20 cellular contexts compared by ENCODE assay signal in genomic region chr15:66964111-66964738, GRCh38.
"Had no signal": no experiment of that assay in that cellular context is flagged by ENCODE, and none has a peak within 500 bp of the region (broad histone marks: within the 10 kb centered on the region; RNA-seq: fewer than 3 reads in every experiment).

No MANE protein-coding gene starts in this region.

- H3K4me3 ChIP-seq: mucosa of descending colon, sigmoid colon, skin epidermis, testis, tibial nerve had no signal

- DNase-seq: effector CD4-positive, alpha-beta T cell; endodermal cell; erythroblast; foreskin keratinocyte; kidney; left colon; mammary epithelial cell; mucosa of descending colon; naive thymus-derived CD8-positive, alpha-beta T cell; posterior cingulate gyrus; sigmoid colon; stimulated activated CD4-positive, alpha-beta T cell treated with anti-CD3 and anti-CD28 coated beads, Interleukin-2, amount 100 ng/mL, for 24 hours; stimulated activated CD4-positive, alpha-beta T cell treated with anti-CD3 and anti-CD28 coated beads, Interleukin-4, amount 100 ng/mL, for 4 hours; stimulated activated naive B cell treated with anti-CD40 and anti-IgM and Interleukin-4, amounts not matched to agents 10 μg/mL and 1 μg/mL and 100 μg/mL, for 72 hours; stimulated activated naive CD8-positive, alpha-beta T cell treated with anti-CD3 and anti-CD28 coated beads, Interleukin-15, amount 100 ng/mL, for 72 hours; testis had no signal

- H3K9me3 ChIP-seq: mucosa of descending colon, sigmoid colon, testis, tibial nerve had no signal

- H3K27me3 Mint-ChIP-seq: naive thymus-derived CD8-positive, alpha-beta T cell; stimulated activated naive B cell treated with anti-CD40 and anti-IgM and Interleukin-4, amounts not matched to agents 10 μg/mL and 1 μg/mL and 100 μg/mL, for 72 hours; stimulated activated naive CD8-positive, alpha-beta T cell treated with anti-CD3 and anti-CD28 coated beads, Interleukin-15, amount 100 ng/mL, for 72 hours had no signal

- H3K9me3 Mint-ChIP-seq: endodermal cell; naive thymus-derived CD8-positive, alpha-beta T cell; stimulated activated naive B cell treated with anti-CD40 and anti-IgM and Interleukin-4, amounts not matched to agents 10 μg/mL and 1 μg/mL and 100 μg/mL, for 72 hours; stimulated activated naive CD8-positive, alpha-beta T cell treated with anti-CD3 and anti-CD28 coated beads, Interleukin-15, amount 100 ng/mL, for 72 hours had no signal

- H3K4me1 ChIP-seq: foreskin keratinocyte, sigmoid colon, testis, tibial nerve had no signal

- ATAC-seq: foreskin keratinocyte; left colon; mucosa of descending colon; naive thymus-derived CD8-positive, alpha-beta T cell; stimulated activated naive B cell treated with anti-CD40 and anti-IgM and Interleukin-4, amounts not matched to agents 10 μg/mL and 1 μg/mL and 100 μg/mL, for 72 hours; stimulated activated naive CD8-positive, alpha-beta T cell treated with anti-CD3 and anti-CD28 coated beads, Interleukin-15, amount 100 ng/mL, for 72 hours had no signal

- FAIRE-seq: colon, endothelial cell of umbilical vein, kidney had no signal

- H3K36me3 ChIP-seq: sigmoid colon, tibial nerve had no signal

- H3K36me3 Mint-ChIP-seq: naive thymus-derived CD8-positive, alpha-beta T cell; stimulated activated naive B cell treated with anti-CD40 and anti-IgM and Interleukin-4, amounts not matched to agents 10 μg/mL and 1 μg/mL and 100 μg/mL, for 72 hours had no signal

- H3K27ac Mint-ChIP-seq: endodermal cell; stimulated activated naive B cell treated with anti-CD40 and anti-IgM and Interleukin-4, amounts not matched to agents 10 μg/mL and 1 μg/mL and 100 μg/mL, for 72 hours; stimulated activated naive CD8-positive, alpha-beta T cell treated with anti-CD3 and anti-CD28 coated beads, Interleukin-15, amount 100 ng/mL, for 72 hours had no signal

- H3K4me1 Mint-ChIP-seq: naive thymus-derived CD8-positive, alpha-beta T cell; stimulated activated naive CD8-positive, alpha-beta T cell treated with anti-CD3 and anti-CD28 coated beads, Interleukin-15, amount 100 ng/mL, for 72 hours had no signal

- H3K27me3 ChIP-seq: foreskin keratinocyte, sigmoid colon, testis, tibial nerve had no signal

- H3K4me3 Mint-ChIP-seq: endodermal cell; naive thymus-derived CD8-positive, alpha-beta T cell; stimulated activated naive B cell treated with anti-CD40 and anti-IgM and Interleukin-4, amounts not matched to agents 10 μg/mL and 1 μg/mL and 100 μg/mL, for 72 hours; stimulated activated naive CD8-positive, alpha-beta T cell treated with anti-CD3 and anti-CD28 coated beads, Interleukin-15, amount 100 ng/mL, for 72 hours had no signal

- H3K27ac ChIP-seq: foreskin keratinocyte, sigmoid colon, testis, tibial nerve had no signal
